Comparison of ENCODE assay signal across 1 cellular context in the genomic region with DNA sequence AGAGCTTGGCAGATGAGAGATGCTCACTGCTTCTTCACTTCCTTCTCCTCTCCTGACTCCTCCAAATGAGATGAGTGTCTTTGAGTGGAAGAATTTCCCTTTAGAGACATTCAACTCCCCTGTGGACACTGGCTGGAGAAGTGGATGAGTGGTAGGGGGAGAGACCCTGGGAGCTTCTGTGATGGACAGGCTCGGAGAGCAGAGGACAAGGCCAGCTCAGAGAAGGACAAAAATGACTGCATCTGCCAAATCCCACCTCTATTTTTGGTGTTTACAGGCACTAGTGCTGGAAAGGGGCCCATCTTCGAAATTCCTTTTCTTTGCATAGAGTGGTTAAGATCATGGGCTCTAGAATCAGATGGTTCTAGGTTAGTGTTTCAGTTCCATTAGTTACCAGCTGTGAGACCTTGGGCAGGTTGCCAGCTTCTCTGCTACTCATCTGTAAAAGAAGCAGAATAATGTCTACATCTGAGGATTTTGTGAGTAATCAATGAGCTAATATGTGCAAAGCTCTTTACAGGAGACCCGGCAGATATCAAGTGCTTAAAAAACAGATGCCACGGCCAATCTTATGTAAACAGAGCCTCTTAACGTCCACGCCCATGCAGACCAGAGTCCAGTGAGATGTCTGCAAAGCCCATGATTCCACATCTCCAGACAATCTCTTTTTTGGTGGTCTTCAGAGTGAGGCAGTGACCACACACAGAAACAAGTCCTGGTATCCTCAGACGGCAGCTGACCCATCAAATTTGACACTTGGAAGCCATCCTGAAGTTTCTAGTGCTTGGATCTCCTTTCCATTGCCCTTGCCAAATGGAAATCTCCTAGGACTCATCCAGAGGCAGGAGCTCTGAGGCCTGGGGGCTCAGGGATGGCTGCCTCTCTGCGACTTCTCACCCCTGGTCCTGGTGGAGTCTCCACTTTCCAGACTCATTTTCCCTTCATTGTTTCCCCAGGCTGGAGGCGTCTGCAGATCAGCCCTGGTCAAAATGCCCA.
TF ChIP-seq lines count a peak whose summit lies in the region.

No MANE protein-coding gene starts in this region.

TF ChIP-seq in HepG2, 621 proteins besides CTCF, POLR2A, EP300 and RAD21 (continued from another document and continues in another):
- TF ChIP-seq, protein P1, sequence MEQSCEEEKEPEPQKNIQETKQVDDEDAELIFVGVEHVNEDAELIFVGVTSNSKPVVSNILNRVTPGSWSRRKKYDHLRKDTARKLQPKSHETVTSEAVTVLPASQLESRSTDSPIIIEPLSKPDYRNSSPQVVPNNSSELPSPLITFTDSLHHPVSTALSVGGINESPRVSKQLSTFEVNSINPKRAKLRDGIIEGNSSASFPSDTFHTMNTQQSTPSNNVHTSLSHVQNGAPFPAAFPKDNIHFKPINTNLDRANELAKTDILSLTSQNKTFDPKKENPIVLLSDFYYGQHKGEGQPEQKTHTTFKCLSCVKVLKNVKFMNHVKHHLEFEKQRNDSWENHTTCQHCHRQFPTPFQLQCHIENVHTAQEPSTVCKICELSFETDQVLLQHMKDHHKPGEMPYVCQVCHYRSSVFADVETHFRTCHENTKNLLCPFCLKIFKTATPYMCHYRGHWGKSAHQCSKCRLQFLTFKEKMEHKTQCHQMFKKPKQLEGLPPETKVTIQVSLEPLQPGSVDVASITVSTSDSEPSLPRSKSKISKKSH (CRISPR knock-in tag; IDR thresholded peaks at IDR 0.05; ENCODE audit: borderline replicate concordance): no peak
- TF ChIP-seq TEAD3 (CRISPR knock-in tag; optimal IDR thresholded peaks at IDR 0.05; ENCODE audit: borderline replicate concordance) (peak; percentile 47), ZIK1 (CRISPR knock-in tag; IDR thresholded peaks at IDR 0.05; ENCODE audit: borderline replicate concordance, low read depth) (no peak), BCL6 (CRISPR knock-in tag; IDR thresholded peaks at IDR 0.05) (peak; percentile 50; the same call in 1 of the 2 replicates), NFE2 (CRISPR knock-in tag; IDR thresholded peaks at IDR 0.05) (no peak), ZNF570 (CRISPR knock-in tag; IDR thresholded peaks at IDR 0.05; ENCODE audit: borderline replicate concordance) (no peak), NFIC (IDR thresholded peaks at IDR 0.05; ENCODE audit: low read length) (peak; percentile 57; the same call in 1 of the 2 replicates), SAP130 (CRISPR knock-in tag; IDR thresholded peaks at IDR 0.05; ENCODE audit: low read depth) (peak; percentile 35; the same call in 1 of the 2 replicates), SP1 (IDR thresholded peaks at IDR 0.05) (no peak), SP1 (CRISPR knock-in tag; IDR thresholded peaks at IDR 0.05) (no peak), SRSF1 (optimal IDR thresholded peaks at IDR 0.05; ENCODE audit: low read depth, low read length) (no peak), SMARCC2 (IDR thresholded peaks at IDR 0.05) (no peak), ZSCAN21 (CRISPR knock-in tag; IDR thresholded peaks at IDR 0.05; ENCODE audit: borderline replicate concordance) (no peak), KLF13 (CRISPR knock-in tag; IDR thresholded peaks at IDR 0.05) (no peak), ZNF326 (CRISPR knock-in tag; IDR thresholded peaks at IDR 0.05; ENCODE audit: borderline replicate concordance) (no peak), SOX13 (IDR thresholded peaks at IDR 0.05) (no peak), SOX13 (CRISPR knock-in tag; conservative IDR thresholded peaks at IDR 0.05 in 1 of 2, IDR thresholded peaks at IDR 0.05 in 1 of 2) (peak in 1 of 2 experiments; percentile 33; a peak in 1 of 4 replicates), STAT5B (CRISPR knock-in tag; IDR thresholded peaks at IDR 0.05) (no peak), SCMH1 (CRISPR knock-in tag; IDR thresholded peaks at IDR 0.05; ENCODE audit: borderline replicate concordance) (no peak), CC2D1A (CRISPR knock-in tag; IDR thresholded peaks at IDR 0.05) (no peak), NCOR1 (IDR thresholded peaks at IDR 0.05; ENCODE audit: borderline replicate concordance, low read length) (peak; percentile 41; the same call in 1 of the 2 replicates), ERF (CRISPR knock-in tag; IDR thresholded peaks at IDR 0.05) (0 out of 2 replicates have a peak, but pooled peaks have one; percentile 34), HNF4G (IDR thresholded peaks at IDR 0.05; ENCODE audit: borderline replicate concordance, low read depth, low read length) (peak; percentile 47; the same call in 1 of the 2 replicates), HNF4G (CRISPR knock-in tag; IDR thresholded peaks at IDR 0.05; ENCODE audit: borderline replicate concordance, low read depth) (no peak), ZBTB7B (CRISPR knock-in tag; IDR thresholded peaks at IDR 0.05) (peak; percentile 91), HMG20A (CRISPR knock-in tag; IDR thresholded peaks at IDR 0.05; ENCODE audit: borderline replicate concordance) (peak; percentile 75; the same call in 1 of the 2 replicates), ZNF205 (CRISPR knock-in tag; IDR thresholded peaks at IDR 0.05) (no peak), CREM (IDR thresholded peaks at IDR 0.05) (peak; percentile 40; the same call in 1 of the 2 replicates), CREM (CRISPR knock-in tag; IDR thresholded peaks at IDR 0.05) (no peak), MEIS2 (CRISPR knock-in tag; IDR thresholded peaks at IDR 0.05) (peak; percentile 56; the same call in 1 of the 2 replicates)
- TF ChIP-seq, protein P2, sequence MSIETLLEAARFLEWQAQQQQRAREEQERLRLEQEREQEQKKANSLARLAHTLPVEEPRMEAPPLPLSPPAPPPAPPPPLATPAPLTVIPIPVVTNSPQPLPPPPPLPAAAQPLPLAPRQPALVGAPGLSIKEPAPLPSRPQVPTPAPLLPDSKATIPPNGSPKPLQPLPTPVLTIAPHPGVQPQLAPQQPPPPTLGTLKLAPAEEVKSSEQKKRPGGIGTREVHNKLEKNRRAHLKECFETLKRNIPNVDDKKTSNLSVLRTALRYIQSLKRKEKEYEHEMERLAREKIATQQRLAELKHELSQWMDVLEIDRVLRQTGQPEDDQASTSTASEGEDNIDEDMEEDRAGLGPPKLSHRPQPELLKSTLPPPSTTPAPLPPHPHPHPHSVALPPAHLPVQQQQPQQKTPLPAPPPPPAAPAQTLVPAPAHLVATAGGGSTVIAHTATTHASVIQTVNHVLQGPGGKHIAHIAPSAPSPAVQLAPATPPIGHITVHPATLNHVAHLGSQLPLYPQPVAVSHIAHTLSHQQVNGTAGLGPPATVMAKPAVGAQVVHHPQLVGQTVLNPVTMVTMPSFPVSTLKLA (IDR thresholded peaks at IDR 0.05): no peak
- TF ChIP-seq, protein P3, sequence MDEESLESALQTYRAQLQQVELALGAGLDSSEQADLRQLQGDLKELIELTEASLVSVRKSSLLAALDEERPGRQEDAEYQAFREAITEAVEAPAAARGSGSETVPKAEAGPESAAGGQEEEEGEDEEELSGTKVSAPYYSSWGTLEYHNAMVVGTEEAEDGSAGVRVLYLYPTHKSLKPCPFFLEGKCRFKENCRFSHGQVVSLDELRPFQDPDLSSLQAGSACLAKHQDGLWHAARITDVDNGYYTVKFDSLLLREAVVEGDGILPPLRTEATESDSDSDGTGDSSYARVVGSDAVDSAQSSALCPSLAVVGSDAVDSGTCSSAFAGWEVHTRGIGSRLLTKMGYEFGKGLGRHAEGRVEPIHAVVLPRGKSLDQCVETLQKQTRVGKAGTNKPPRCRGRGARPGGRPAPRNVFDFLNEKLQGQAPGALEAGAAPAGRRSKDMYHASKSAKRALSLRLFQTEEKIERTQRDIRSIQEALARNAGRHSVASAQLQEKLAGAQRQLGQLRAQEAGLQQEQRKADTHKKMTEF (CRISPR knock-in tag; IDR thresholded peaks at IDR 0.05): no peak
- TF ChIP-seq, protein P4, sequence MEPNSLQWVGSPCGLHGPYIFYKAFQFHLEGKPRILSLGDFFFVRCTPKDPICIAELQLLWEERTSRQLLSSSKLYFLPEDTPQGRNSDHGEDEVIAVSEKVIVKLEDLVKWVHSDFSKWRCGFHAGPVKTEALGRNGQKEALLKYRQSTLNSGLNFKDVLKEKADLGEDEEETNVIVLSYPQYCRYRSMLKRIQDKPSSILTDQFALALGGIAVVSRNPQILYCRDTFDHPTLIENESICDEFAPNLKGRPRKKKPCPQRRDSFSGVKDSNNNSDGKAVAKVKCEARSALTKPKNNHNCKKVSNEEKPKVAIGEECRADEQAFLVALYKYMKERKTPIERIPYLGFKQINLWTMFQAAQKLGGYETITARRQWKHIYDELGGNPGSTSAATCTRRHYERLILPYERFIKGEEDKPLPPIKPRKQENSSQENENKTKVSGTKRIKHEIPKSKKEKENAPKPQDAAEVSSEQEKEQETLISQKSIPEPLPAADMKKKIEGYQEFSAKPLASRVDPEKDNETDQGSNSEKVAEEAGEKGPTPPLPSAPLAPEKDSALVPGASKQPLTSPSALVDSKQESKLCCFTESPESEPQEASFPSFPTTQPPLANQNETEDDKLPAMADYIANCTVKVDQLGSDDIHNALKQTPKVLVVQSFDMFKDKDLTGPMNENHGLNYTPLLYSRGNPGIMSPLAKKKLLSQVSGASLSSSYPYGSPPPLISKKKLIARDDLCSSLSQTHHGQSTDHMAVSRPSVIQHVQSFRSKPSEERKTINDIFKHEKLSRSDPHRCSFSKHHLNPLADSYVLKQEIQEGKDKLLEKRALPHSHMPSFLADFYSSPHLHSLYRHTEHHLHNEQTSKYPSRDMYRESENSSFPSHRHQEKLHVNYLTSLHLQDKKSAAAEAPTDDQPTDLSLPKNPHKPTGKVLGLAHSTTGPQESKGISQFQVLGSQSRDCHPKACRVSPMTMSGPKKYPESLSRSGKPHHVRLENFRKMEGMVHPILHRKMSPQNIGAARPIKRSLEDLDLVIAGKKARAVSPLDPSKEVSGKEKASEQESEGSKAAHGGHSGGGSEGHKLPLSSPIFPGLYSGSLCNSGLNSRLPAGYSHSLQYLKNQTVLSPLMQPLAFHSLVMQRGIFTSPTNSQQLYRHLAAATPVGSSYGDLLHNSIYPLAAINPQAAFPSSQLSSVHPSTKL (CRISPR knock-in tag; IDR thresholded peaks at IDR 0.05): peak; percentile 80
- TF ChIP-seq, protein P5, sequence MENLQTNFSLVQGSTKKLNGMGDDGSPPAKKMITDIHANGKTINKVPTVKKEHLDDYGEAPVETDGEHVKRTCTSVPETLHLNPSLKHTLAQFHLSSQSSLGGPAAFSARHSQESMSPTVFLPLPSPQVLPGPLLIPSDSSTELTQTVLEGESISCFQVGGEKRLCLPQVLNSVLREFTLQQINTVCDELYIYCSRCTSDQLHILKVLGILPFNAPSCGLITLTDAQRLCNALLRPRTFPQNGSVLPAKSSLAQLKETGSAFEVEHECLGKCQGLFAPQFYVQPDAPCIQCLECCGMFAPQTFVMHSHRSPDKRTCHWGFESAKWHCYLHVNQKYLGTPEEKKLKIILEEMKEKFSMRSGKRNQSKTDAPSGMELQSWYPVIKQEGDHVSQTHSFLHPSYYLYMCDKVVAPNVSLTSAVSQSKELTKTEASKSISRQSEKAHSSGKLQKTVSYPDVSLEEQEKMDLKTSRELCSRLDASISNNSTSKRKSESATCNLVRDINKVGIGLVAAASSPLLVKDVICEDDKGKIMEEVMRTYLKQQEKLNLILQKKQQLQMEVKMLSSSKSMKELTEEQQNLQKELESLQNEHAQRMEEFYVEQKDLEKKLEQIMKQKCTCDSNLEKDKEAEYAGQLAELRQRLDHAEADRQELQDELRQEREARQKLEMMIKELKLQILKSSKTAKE (CRISPR knock-in tag; IDR thresholded peaks at IDR 0.05; ENCODE audit: borderline replicate concordance): 0 out of 2 replicates have a peak, but pooled peaks have one; percentile 21
- TF ChIP-seq, protein P6, sequence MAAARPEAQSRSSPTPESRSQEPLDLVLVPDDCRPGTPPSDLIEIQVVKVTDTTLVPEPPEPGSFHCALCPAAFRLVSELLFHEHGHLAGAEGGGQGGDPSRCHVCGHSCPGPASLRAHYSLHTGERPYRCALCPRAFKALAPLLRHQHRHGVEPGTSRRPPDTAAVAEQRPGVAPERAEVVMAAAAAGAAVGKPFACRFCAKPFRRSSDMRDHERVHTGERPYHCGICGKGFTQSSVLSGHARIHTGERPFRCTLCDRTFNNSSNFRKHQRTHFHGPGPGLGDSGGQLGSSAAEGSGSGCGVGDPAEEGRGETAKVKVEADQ (CRISPR knock-in tag; IDR thresholded peaks at IDR 0.05; ENCODE audit: borderline replicate concordance): no peak
- TF ChIP-seq, protein P7, sequence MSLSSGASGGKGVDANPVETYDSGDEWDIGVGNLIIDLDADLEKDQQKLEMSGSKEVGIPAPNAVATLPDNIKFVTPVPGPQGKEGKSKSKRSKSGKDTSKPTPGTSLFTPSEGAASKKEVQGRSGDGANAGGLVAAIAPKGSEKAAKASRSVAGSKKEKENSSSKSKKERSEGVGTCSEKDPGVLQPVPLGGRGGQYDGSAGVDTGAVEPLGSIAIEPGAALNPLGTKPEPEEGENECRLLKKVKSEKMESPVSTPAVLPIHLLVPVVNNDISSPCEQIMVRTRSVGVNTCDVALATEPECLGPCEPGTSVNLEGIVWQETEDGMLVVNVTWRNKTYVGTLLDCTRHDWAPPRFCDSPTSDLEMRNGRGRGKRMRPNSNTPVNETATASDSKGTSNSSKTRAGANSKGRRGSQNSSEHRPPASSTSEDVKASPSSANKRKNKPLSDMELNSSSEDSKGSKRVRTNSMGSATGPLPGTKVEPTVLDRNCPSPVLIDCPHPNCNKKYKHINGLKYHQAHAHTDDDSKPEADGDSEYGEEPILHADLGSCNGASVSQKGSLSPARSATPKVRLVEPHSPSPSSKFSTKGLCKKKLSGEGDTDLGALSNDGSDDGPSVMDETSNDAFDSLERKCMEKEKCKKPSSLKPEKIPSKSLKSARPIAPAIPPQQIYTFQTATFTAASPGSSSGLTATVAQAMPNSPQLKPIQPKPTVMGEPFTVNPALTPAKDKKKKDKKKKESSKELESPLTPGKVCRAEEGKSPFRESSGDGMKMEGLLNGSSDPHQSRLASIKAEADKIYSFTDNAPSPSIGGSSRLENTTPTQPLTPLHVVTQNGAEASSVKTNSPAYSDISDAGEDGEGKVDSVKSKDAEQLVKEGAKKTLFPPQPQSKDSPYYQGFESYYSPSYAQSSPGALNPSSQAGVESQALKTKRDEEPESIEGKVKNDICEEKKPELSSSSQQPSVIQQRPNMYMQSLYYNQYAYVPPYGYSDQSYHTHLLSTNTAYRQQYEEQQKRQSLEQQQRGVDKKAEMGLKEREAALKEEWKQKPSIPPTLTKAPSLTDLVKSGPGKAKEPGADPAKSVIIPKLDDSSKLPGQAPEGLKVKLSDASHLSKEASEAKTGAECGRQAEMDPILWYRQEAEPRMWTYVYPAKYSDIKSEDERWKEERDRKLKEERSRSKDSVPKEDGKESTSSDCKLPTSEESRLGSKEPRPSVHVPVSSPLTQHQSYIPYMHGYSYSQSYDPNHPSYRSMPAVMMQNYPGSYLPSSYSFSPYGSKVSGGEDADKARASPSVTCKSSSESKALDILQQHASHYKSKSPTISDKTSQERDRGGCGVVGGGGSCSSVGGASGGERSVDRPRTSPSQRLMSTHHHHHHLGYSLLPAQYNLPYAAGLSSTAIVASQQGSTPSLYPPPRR (CRISPR knock-in tag; IDR thresholded peaks at IDR 0.05; ENCODE audit: borderline replicate concordance): 0 out of 2 replicates have a peak, but pooled peaks have one; percentile 33
